In the genomic region with DNA sequence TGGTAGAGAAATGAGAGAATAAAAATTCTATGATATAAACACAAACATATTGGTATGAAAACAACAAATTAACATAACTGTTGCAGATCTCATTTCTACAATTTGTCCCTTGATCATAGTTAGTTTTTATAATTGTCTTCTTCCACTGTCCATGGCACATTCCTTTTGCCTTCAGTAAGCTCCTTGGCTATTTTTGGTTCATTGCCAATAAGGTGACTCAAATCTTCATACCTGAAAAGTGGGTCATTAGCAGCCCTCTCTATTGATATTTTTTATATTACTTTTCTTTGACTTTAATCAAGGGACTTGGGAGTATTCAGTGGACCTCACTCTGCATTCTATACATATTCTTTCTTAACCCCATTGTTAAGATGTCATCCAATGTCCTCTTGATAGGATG, we compare ENCODE assay signal across 15 cellular contexts.
"Had no signal": no experiment of that assay in that cellular context is flagged by ENCODE, and none has a peak within 500 bp of the region (broad histone marks: within the 10 kb centered on the region; RNA-seq: fewer than 3 reads in every experiment).

No MANE protein-coding gene starts in this region.

- H3K4me3 Mint-ChIP-seq: activated naive CD8-positive, alpha-beta T cell treated with anti-CD3 and anti-CD28 coated beads, Interleukin-2, amount 50 U/mL, for 24 hours; activated T-helper 17 cell treated with anti-CD3 and anti-CD28 coated beads, Interleukin-2, amount 50 U/mL, for 72 hours had no signal

- H3K27ac Mint-ChIP-seq: activated naive CD8-positive, alpha-beta T cell treated with anti-CD3 and anti-CD28 coated beads, Interleukin-2, amount 50 U/mL, for 24 hours; activated T-helper 17 cell treated with anti-CD3 and anti-CD28 coated beads, Interleukin-2, amount 50 U/mL, for 72 hours had no signal

- H3K4me3 ChIP-seq: cardiac muscle cell, dorsolateral prefrontal cortex, esophagus muscularis mucosa, sigmoid colon, thoracic aorta had no signal

- H3K27ac ChIP-seq: cardiac muscle cell, dorsolateral prefrontal cortex, esophagus muscularis mucosa, sigmoid colon, thoracic aorta had no signal

- H3K27me3 Mint-ChIP-seq: activated naive CD8-positive, alpha-beta T cell treated with anti-CD3 and anti-CD28 coated beads, Interleukin-2, amount 50 U/mL, for 24 hours; activated T-helper 17 cell treated with anti-CD3 and anti-CD28 coated beads, Interleukin-2, amount 50 U/mL, for 72 hours had no signal

- H3K4me1 ChIP-seq: esophagus muscularis mucosa, sigmoid colon had no signal

- DNase-seq: activated CD4-positive, CD25-positive, alpha-beta regulatory T cell treated with anti-CD3 and anti-CD28 coated beads, Interleukin-2, amount 50 U/mL, for 72 hours; activated naive CD4-positive, alpha-beta T cell treated with Interleukin-2 at 50 U/mL for 16 hours; activated naive CD8-positive, alpha-beta T cell treated with anti-CD3 and anti-CD28 coated beads, Interleukin-2, amount 50 U/mL, for 24 hours; aorta; dorsolateral prefrontal cortex; glutamatergic neuron; hypothalamus; midbrain; sigmoid colon; stimulated activated CD4-positive, alpha-beta T cell treated with anti-CD3 and anti-CD28 coated beads, Interleukin-1b, Interleukin-23, amount 100 ng/mL, for 48 hours; T-helper 1 cell had no signal

- ATAC-seq: activated naive CD8-positive, alpha-beta T cell treated with anti-CD3 and anti-CD28 coated beads, Interleukin-2, amount 50 U/mL, for 24 hours; activated T-helper 17 cell treated with anti-CD3 and anti-CD28 coated beads, Interleukin-2, amount 50 U/mL, for 72 hours had no signal

- H3K4me1 Mint-ChIP-seq: activated naive CD8-positive, alpha-beta T cell treated with anti-CD3 and anti-CD28 coated beads, Interleukin-2, amount 50 U/mL, for 24 hours; activated T-helper 17 cell treated with anti-CD3 and anti-CD28 coated beads, Interleukin-2, amount 50 U/mL, for 72 hours had no signal

- H3K9me3 ChIP-seq: thoracic aorta had no signal

- H3K36me3 ChIP-seq: cardiac muscle cell, esophagus muscularis mucosa, sigmoid colon, thoracic aorta had no signal

- H3K27me3 ChIP-seq: cardiac muscle cell, esophagus muscularis mucosa, sigmoid colon had no signal
